Comparison of ENCODE assay signal across 1 cellular context in the genomic region with DNA sequence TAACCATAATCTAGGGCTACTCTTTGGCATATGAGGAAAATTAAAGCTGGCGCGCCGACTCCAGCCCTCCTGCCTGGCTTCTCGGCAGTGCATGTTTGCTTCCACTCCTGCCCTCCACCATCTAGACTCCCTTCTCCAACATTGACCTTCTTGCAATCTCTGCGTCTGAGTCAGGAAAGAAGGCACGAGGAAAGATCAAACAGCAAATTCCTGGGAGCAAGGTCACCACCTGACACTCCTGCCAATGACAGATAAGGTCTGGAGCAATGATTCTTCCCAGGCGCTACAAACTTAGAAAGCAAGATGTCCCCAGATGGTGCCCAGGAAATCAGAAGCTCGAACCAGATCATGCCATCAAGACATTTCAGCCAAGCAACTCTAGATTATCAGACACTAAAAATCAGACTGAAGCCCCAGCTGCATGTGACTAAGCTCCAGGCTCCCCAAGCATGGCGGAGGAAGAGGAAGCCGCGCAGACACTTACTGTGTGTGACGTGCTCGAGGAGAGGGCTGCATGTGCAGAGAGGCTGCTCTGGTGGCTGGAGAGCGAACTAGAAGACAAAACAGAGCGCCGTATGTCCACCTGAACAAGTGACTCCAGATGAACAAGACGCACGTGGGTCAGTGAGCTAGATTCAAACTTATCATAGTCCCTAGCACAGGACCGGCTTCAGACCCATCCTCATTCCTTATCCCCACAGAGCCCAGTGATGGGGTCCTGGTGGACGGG.
TF ChIP-seq lines count a peak whose summit lies in the region.

No MANE protein-coding gene starts in this region.

TF ChIP-seq in GM23338, 12 proteins besides CTCF, POLR2A, EP300 and RAD21 (continued from another document):
- TF ChIP-seq ZNF462 (CRISPR knock-in tag; IDR thresholded peaks at IDR 0.05), result no peak
- no peak for TF ChIP-seq JUNB (IDR thresholded peaks at IDR 0.05; ENCODE audit: unreplicated experiment)
- no peak for TF ChIP-seq ETS1 (IDR thresholded peaks at IDR 0.05)
